1 cellular context compared by ENCODE assay signal in genomic region chr3:98968824-98969223, GRCh38.
TF ChIP-seq lines count a peak whose summit lies in the region.

No MANE protein-coding gene starts in this region.

TF ChIP-seq in K562, 482 proteins besides CTCF, POLR2A, EP300 and RAD21 (continued from another document):
- TF ChIP-seq REST (CRISPR knock-in tag; IDR thresholded peaks at IDR 0.05; ENCODE audit: low read depth) = no peak
- no peak for TF ChIP-seq MEF2D (tag; conservative IDR thresholded peaks at IDR 0.05; ENCODE audit: low read depth)
- TF ChIP-seq HMG20B (CRISPR knock-in tag; IDR thresholded peaks at IDR 0.05) = no peak
- no peak for TF ChIP-seq THRA (IDR thresholded peaks at IDR 0.05)
- TF ChIP-seq ZNF3 (CRISPR knock-in tag; IDR thresholded peaks at IDR 0.05) = no peak
- no peak for TF ChIP-seq TOE1 (IDR thresholded peaks at IDR 0.05; ENCODE audit: borderline replicate concordance)
- TF ChIP-seq TOE1 (CRISPR knock-in tag; IDR thresholded peaks at IDR 0.05; ENCODE audit: borderline replicate concordance, low read depth) = no peak
- TF ChIP-seq SMAD1 (IDR thresholded peaks at IDR 0.05; ENCODE audit: low read depth, low read length, partially characterized antibody) = no peak
- no peak for TF ChIP-seq ZNF592 (IDR thresholded peaks at IDR 0.05)
- TF ChIP-seq CTBP1 (IDR thresholded peaks at IDR 0.05; ENCODE audit: borderline replicate concordance) = no peak
- no peak for TF ChIP-seq RBM25 (IDR thresholded peaks at IDR 0.05; ENCODE audit: low read depth, low read length, severe bottlenecking)
